ENCODE assay signal across 26 cellular contexts in the genomic region with DNA sequence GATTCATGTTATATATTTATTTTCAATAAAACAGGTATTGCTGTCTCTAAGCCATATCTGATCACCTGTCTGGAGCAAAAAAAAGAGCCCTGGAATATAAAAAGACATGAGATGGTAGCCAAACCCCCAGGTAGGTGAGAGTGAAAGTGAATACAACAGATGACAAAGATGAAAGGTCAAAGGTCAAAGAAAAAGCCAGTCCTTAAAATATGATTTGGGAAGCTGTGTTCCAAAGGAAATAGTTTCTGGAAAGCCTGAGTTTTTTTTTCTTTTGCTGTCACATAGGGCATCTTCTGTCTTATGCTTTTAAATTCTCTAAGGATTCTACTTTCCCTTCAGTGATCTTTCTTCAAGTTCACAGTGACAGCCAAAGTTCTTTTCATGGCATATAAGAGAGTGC.
"Had no signal": no experiment of that assay in that cellular context is flagged by ENCODE, and none has a peak within 500 bp of the region (broad histone marks: within the 10 kb centered on the region; RNA-seq: fewer than 3 reads in every experiment).

No MANE protein-coding gene starts in this region.

- ATAC-seq: effector memory CD8-positive, alpha-beta T cell; heart right ventricle; left ventricle myocardium superior; lower lobe of right lung; sciatic nerve; stimulated activated naive CD8-positive, alpha-beta T cell treated with anti-CD3 and anti-CD28 coated beads, Interleukin-15, amount 100 ng/mL, for 72 hours; upper lobe of right lung had no signal

- H3K79me2 ChIP-seq: parathyroid adenoma had no signal

- H3K36me3 ChIP-seq: uterus had no signal

- H3K27me3 ChIP-seq: esophagus squamous epithelium, heart right ventricle, neural progenitor cell, suprapubic skin, transverse colon, upper lobe of right lung, uterus had no signal

- H3K4me1 ChIP-seq: lower lobe of right lung, neural progenitor cell, parathyroid adenoma, upper lobe of right lung, uterus had no signal

- H3K4me3 Mint-ChIP-seq: effector memory CD8-positive, alpha-beta T cell; nephron; neural progenitor cell; stimulated activated naive CD8-positive, alpha-beta T cell treated with anti-CD3 and anti-CD28 coated beads, Interleukin-15, amount 100 ng/mL, for 72 hours had no signal

- H3K27ac Mint-ChIP-seq: nephron, neural progenitor cell, progenitor cell of endocrine pancreas had no signal

- H3K9me3 Mint-ChIP-seq: effector memory CD8-positive, alpha-beta T cell had no signal

- H3K9me3 ChIP-seq: suprapubic skin, upper lobe of right lung, uterus had no signal

- H3K27ac ChIP-seq: esophagus squamous epithelium, heart right ventricle, lower lobe of right lung, neural progenitor cell, parathyroid adenoma, suprapubic skin, transverse colon, upper lobe of right lung, uterus had no signal

- H3K27me3 Mint-ChIP-seq: effector memory CD8-positive, alpha-beta T cell; progenitor cell of endocrine pancreas; stimulated activated naive CD8-positive, alpha-beta T cell treated with anti-CD3 and anti-CD28 coated beads, Interleukin-15, amount 100 ng/mL, for 72 hours had no signal

- H3K4me1 Mint-ChIP-seq: nephron, neural progenitor cell had no signal

- H2AFZ ChIP-seq: neural progenitor cell, parathyroid adenoma had no signal

- H3K4me3 ChIP-seq: esophagus squamous epithelium, heart right ventricle, lower lobe of right lung, neural progenitor cell, smooth muscle cell, suprapubic skin, transverse colon, upper lobe of right lung, uterus had no signal

- DNase-seq: cortex of kidney; effector memory CD8-positive, alpha-beta T cell; erythroblast; esophagus squamous epithelium; foreskin melanocyte; glutamatergic neuron; heart right ventricle; hypothalamus; left ventricle myocardium superior; lower lobe of right lung; stimulated activated CD4-positive, alpha-beta T cell treated with anti-CD3 and anti-CD28 coated beads, Interleukin-12 subunit alpha, Interleukin-12 subunit beta, amount 100 ng/mL, for 4 hours; stimulated activated CD4-positive, alpha-beta T cell treated with anti-CD3 and anti-CD28 coated beads, Interleukin-1b, Interleukin-23, amount 100 ng/mL, for 48 hours; stimulated activated CD4-positive, alpha-beta T cell treated with anti-CD3 and anti-CD28 coated beads, Interleukin-4, amount 100 ng/mL, for 1 hour; stimulated activated CD8-positive, alpha-beta memory T cell treated with anti-CD3 and anti-CD28 coated beads, Interleukin-4, amount 100 ng/mL, for 48 hours; stimulated activated naive CD4-positive, alpha-beta T cell; stimulated activated naive CD8-positive, alpha-beta T cell treated with anti-CD3 and anti-CD28 coated beads, Interleukin-15, amount 100 ng/mL, for 72 hours; transverse colon; upper lobe of right lung; uterus had no signal

- H3K4me2 ChIP-seq: neural progenitor cell, smooth muscle cell had no signal

- H3K9ac ChIP-seq: neural progenitor cell, parathyroid adenoma had no signal
